8 cellular contexts compared by ENCODE assay signal in genomic region chr13:71864094-71864980, GRCh38. TPM values are rescaled to one million over a fixed set of nuclear protein-coding genes. Genes with fewer than 3 reads are reported as not detected.
DNase-seq lines count a peak whose midpoint lies in the region; ATAC-seq and TF ChIP-seq lines count a peak whose summit lies in the region.

No MANE protein-coding gene starts in this region.

- H3K9ac ChIP-seq in stomach smooth muscle (ENCODE audit: low read length in 2 of 2), result no peak overlapping the region

- no peak overlapping the region for H3K27ac ChIP-seq in brain microvascular endothelial cell
- no peak overlapping the region for H3K27ac ChIP-seq in stomach smooth muscle (ENCODE audit: low read length)

- peak; percentile 75 for ATAC-seq in left colon
- ATAC-seq in HG03039 (IDR thresholded peaks at IDR 0.05; ENCODE audit: unreplicated experiment), result no peak
- ATAC-seq in HG03565 (IDR thresholded peaks at IDR 0.05; ENCODE audit: unreplicated experiment), result no peak

- H3K27me3 ChIP-seq in brain microvascular endothelial cell (replicated peaks) (peaks cover 18% of the 10 kb centered on the region), stomach smooth muscle (ENCODE audit: control insufficient read depth in 1 of 2, insufficient read depth in 2 of 2, low read length in 2 of 2) (peaks cover 10 to 28% of the 10 kb centered on the region in 2 donors)

- no peaks in the 10 kb centered on the region for H3K9me3 ChIP-seq in stomach smooth muscle (ENCODE audit: control insufficient read depth in 2 of 2, low read length in 2 of 2)

- TF ChIP-seq CTCF in brain microvascular endothelial cell (IDR thresholded peaks at IDR 0.05; ENCODE audit: low read depth, low read length, missing control alignments), result no peak

- intact Hi-C loops in left colon (cut with DNase I, micrococcal nuclease), result no loop called here

- in situ Hi-C loops in brain microvascular endothelial cell (cut with HindIII; ENCODE audit: low pct_ligation_motif_present, low sequenced_read_pairs), result no loop called here

- H3K36me3 ChIP-seq in brain microvascular endothelial cell (replicated peaks), result no peaks in the 10 kb centered on the region
- H3K36me3 ChIP-seq in stomach smooth muscle (ENCODE audit: control insufficient read depth in 2 of 2, insufficient read depth in 2 of 2, low read length in 2 of 2), result no peaks in the 10 kb centered on the region

- H3K4me1 ChIP-seq in stomach smooth muscle (ENCODE audit: control insufficient read depth, insufficient read depth, low read length), result peaks cover 12% of the 10 kb centered on the region

- H3K4me3 ChIP-seq in brain microvascular endothelial cell (ENCODE audit: low read depth, low read length) (peak overlapping the region; percentile 61), stomach smooth muscle (ENCODE audit: low read length in 2 of 2) (peak overlapping the region; percentile 49 to 68)

- DNase-seq in DMS 273 (lab: John Stamatoyannopoulos, UW; ENCODE audit: unreplicated experiment) (peak; percentile 88), NCI-H1694 (lab: John Stamatoyannopoulos, UW) (peak; percentile 58), brain microvascular endothelial cell (peak; percentile 0), left colon (peak; percentile 84), AG08395 (ENCODE audit: low spot score) (no peak)

RNA-seq across cellular contexts. Expression of gene DACH1, which starts 2.7 kb away (rescaled TPM):
- total RNA-seq in left colon, result 1 to 10 TPM; 5.3 to 5.4 TPM
